1 cellular context compared by ENCODE assay signal in the genomic region with DNA sequence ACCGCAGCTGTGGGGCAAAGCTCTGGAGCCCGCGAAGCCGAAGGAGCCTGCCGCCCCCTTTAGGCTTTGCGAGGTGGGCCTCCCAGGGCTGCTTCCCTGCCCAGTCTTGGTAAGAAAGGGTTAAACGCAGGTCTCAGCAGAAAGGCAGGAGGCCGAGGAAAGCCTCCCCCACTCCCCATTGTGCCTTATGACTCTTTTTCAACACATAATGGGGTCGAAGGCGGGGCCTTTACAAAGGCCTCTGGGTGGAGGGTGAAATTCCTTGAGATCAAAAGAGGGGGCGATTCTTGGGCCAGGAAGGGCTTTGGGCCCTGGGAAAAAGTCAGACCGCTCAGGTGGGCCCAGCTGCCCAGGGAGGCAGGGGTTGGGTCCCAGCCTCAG.
A peak's percentile ranks its signal among the peaks of the same experiment; 100 is the strongest.
TF ChIP-seq lines count a peak whose summit lies in the region.

No MANE protein-coding gene starts in this region.

TF ChIP-seq in H1, 55 proteins besides CTCF, POLR2A, EP300 and RAD21:
- peak; percentile 57 for TF ChIP-seq YY1 (IDR thresholded peaks at IDR 0.05; ENCODE audit: low read depth, low read length)
- TF ChIP-seq SIN3A (conservative IDR thresholded peaks at IDR 0.05 in 1 of 2, IDR thresholded peaks at IDR 0.05 in 1 of 2; ENCODE audit: low read depth in 1 of 2, low read length in 2 of 2), result peak in 1 of 2 experiments; percentile 35; a peak in 1 of 4 replicates
- no peak for TF ChIP-seq ATF3 (IDR thresholded peaks at IDR 0.05; ENCODE audit: insufficient read depth, low read depth, low read length)
- 0 out of 2 replicates have a peak, but pooled peaks have one; percentile 49 for TF ChIP-seq ATF2 (IDR thresholded peaks at IDR 0.05; ENCODE audit: low read length)
- TF ChIP-seq CREB1 (IDR thresholded peaks at IDR 0.05), result peak; percentile 11; the same call in 1 of the 2 replicates
- no peak for TF ChIP-seq CEBPB (IDR thresholded peaks at IDR 0.05; ENCODE audit: low read depth, low read length)
- 0 out of 2 replicates have a peak, but pooled peaks have one; percentile 44 for TF ChIP-seq BACH1 (IDR thresholded peaks at IDR 0.05; ENCODE audit: low read length)
- peak; percentile 34; the same call in 1 of the 2 replicates for TF ChIP-seq TEAD4 (IDR thresholded peaks at IDR 0.05; ENCODE audit: low read depth, low read length)
- TF ChIP-seq CHD7 (IDR thresholded peaks at IDR 0.05; ENCODE audit: insufficient replicate concordance, low read length), result peak; percentile 45
- TF ChIP-seq GTF2F1 (IDR thresholded peaks at IDR 0.05; ENCODE audit: borderline replicate concordance, low read depth, low read length), result no peak
- TF ChIP-seq SP1 (IDR thresholded peaks at IDR 0.05; ENCODE audit: low read depth, low read length), result peak; percentile 68
- peak; percentile 68; the same call in 1 of the 2 replicates for TF ChIP-seq SP4 (IDR thresholded peaks at IDR 0.05; ENCODE audit: low read length)
